10 cellular contexts compared by ENCODE assay signal in genomic region chr5:154654484-154655375, GRCh38.
DNase-seq lines count a peak whose midpoint lies in the region; ATAC-seq and TF ChIP-seq lines count a peak whose summit lies in the region.
"Had no signal": no experiment of that assay in that cellular context is flagged by ENCODE, and none has a peak within 500 bp of the region (broad histone marks: within the 10 kb centered on the region; RNA-seq: fewer than 3 reads in every experiment).

No MANE protein-coding gene starts in this region.

- H3K4me3 ChIP-seq in BE2C (ENCODE audit: low read depth, low read length) (peak overlapping the region; percentile 44), Loucy (ENCODE audit: low read length, poor library complexity, severe bottlenecking) (no peak overlapping the region), esophagus muscularis mucosa (peak overlapping the region in 3 of 4 donors; percentile 3 to 9 (median 5))

- no peak for TF ChIP-seq POLR2A in esophagus muscularis mucosa (IDR thresholded peaks at IDR 0.05; ENCODE audit: low read depth)

- H4K20me1 ChIP-seq in Loucy (ENCODE audit: insufficient read depth, low read length, poor library complexity, severe bottlenecking) = no peaks in the 10 kb centered on the region

- H3K27me3 Mint-ChIP-seq in nephron progenitor cell (ENCODE audit: low read depth, poor library complexity) = peaks cover 8% of the 10 kb centered on the region
- H3K27me3 Mint-ChIP-seq: activated CD4-positive, alpha-beta T cell treated with anti-CD3 and anti-CD28 coated beads for 36 hours had no signal

- intact Hi-C loops in esophagus muscularis mucosa (cut with DNase I) = no loop called here

- H3K27ac Mint-ChIP-seq in nephron progenitor cell = peak overlapping the region; percentile 64
- H3K27ac Mint-ChIP-seq: activated CD4-positive, alpha-beta T cell treated with anti-CD3 and anti-CD28 coated beads for 36 hours had no signal

- no peak for TF ChIP-seq CTCF in BE2C (IDR thresholded peaks at IDR 0.05; ENCODE audit: low read depth, low read length)
- no peak for TF ChIP-seq CTCF in Loucy (conservative IDR thresholded peaks at IDR 0.05; ENCODE audit: low read length)
- TF ChIP-seq CTCF in esophagus muscularis mucosa (IDR thresholded peaks at IDR 0.05) = no peak
- no peak for TF ChIP-seq CTCF in nephron progenitor cell (IDR thresholded peaks at IDR 0.05)

- no peak overlapping the region for H2AFZ ChIP-seq in Loucy (ENCODE audit: low read length)

- H3K27me3 ChIP-seq in BE2C (no peaks in the 10 kb centered on the region), Loucy (ENCODE audit: insufficient read depth, low read length, poor library complexity, severe bottlenecking) (no peaks in the 10 kb centered on the region), esophagus muscularis mucosa (no peaks in the 10 kb centered on the region)

- peak overlapping the region in 3 of 4 donors; percentile 1 to 19 (median 7) for H3K27ac ChIP-seq in esophagus muscularis mucosa (replicated peaks in 1 of 4)

- H3K4me2 ChIP-seq in Loucy (ENCODE audit: low read depth, low read length, poor library complexity, severe bottlenecking) = peak overlapping the region; percentile 20

- no peak for TF ChIP-seq EP300 in esophagus muscularis mucosa (IDR thresholded peaks at IDR 0.05)

- no peaks in the 10 kb centered on the region for H3K79me2 ChIP-seq in Loucy (ENCODE audit: insufficient read depth, low read length)

- no peaks in the 10 kb centered on the region for H3K9me3 Mint-ChIP-seq in nephron progenitor cell

- H3K36me3 Mint-ChIP-seq in nephron progenitor cell (ENCODE audit: low read depth) = no peaks in the 10 kb centered on the region

- ATAC-seq in HG03457 (IDR thresholded peaks at IDR 0.05; ENCODE audit: unreplicated experiment) = no peak
- no peak for ATAC-seq in esophagus mucosa
- ATAC-seq: activated CD4-positive, alpha-beta T cell treated with anti-CD3 and anti-CD28 coated beads for 36 hours had no signal

- peaks cover 7% of the 10 kb centered on the region for H3K4me1 Mint-ChIP-seq in nephron progenitor cell

- DNase-seq in BE2C (peak; percentile 47), esophagus muscularis mucosa (ENCODE audit: extremely low spot score) (no peak), nephron progenitor cell (no peak), SKM-1 (lab: John Stamatoyannopoulos, UW; ENCODE audit: unreplicated experiment) (no peak), NCI-H1105 (lab: John Stamatoyannopoulos, UW) (no peak)
- DNase-seq: activated CD4-positive, alpha-beta T cell treated with anti-CD3 and anti-CD28 coated beads for 36 hours; NCI-H446 treated with DMSO at 0.1 percent for 48 hours had no signal

- H3K4me1 ChIP-seq in BE2C (peaks cover 10% of the 10 kb centered on the region), Loucy (ENCODE audit: insufficient read depth, low read length, poor library complexity, severe bottlenecking) (no peaks in the 10 kb centered on the region), esophagus muscularis mucosa (peaks cover 11 to 20% (median 18%) of the 10 kb centered on the region in 4 donors)

- no peaks in the 10 kb centered on the region for H3K9me2 ChIP-seq in Loucy (replicated peaks; ENCODE audit: low read depth, low read length)

- no peak overlapping the region for H3K9ac ChIP-seq in Loucy (ENCODE audit: low read depth, low read length, poor library complexity, severe bottlenecking)

- H3K36me3 ChIP-seq in BE2C = no peaks in the 10 kb centered on the region
- no peaks in the 10 kb centered on the region for H3K36me3 ChIP-seq in Loucy (ENCODE audit: insufficient read depth, low read length)
- H3K36me3 ChIP-seq in esophagus muscularis mucosa = no peaks in the 10 kb centered on the region

- no peaks in the 10 kb centered on the region for H3F3A ChIP-seq in Loucy (ENCODE audit: low read depth)

- WGBS in esophagus muscularis mucosa = 56% methylated on average over 12 of the region's 13 CpGs

- H3K9me3 ChIP-seq in BE2C (no peaks in the 10 kb centered on the region), Loucy (ENCODE audit: insufficient read depth, low read depth, low read length) (no peaks in the 10 kb centered on the region), esophagus muscularis mucosa (no peaks in the 10 kb centered on the region)

- H3K4me3 Mint-ChIP-seq in nephron progenitor cell = no peak overlapping the region
- H3K4me3 Mint-ChIP-seq: activated CD4-positive, alpha-beta T cell treated with anti-CD3 and anti-CD28 coated beads for 36 hours had no signal
